Comparison of ENCODE assay signal across 8 cellular contexts in the genomic region with DNA sequence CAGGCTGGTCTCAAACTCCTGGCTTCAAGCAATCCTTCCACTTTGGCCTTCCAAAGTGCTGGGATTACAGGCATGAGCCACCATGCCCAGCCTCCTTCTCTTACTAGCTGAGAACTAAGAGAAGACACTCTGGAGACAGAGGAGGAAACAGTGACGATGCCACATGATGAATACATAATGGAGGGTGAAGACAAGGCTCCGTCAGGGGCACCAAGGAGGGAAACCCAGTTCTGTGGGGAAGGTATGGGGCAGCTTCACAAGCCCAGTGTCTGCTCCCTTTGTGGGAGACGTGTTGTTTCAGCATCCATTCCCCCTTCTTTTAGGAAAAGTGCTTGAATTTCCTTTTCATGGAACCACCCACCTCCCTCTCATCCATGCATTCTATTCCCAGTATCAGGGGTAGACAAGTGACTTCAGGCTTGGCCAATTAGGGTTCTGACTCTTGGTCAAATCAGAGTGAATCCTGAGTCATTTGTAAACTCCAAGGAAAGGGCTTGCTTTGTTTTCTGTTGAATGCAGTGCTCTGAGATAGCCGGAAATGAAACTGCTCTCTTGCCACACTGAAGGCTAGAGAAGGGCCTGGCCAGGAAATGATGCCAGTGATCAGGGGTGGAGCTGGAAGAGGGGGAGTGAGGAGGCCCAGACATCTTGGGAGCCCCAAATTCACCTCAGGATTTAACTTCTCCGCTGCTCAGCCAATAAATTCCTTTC. TPM values are rescaled to one million over a fixed set of nuclear protein-coding genes. Genes with fewer than 3 reads are reported as not detected.
DNase-seq lines count a peak whose midpoint lies in the region; ATAC-seq and TF ChIP-seq lines count a peak whose summit lies in the region.

No MANE protein-coding gene starts in this region.

- H3K9me2 ChIP-seq in Karpas-422 (replicated peaks; ENCODE audit: insufficient read depth, low read length), result no peaks in the 10 kb centered on the region

- H3K36me3 ChIP-seq in Karpas-422 (ENCODE audit: insufficient read depth, low read length), result no peaks in the 10 kb centered on the region
- peaks cover 0 to 33% (median 0%) of the 10 kb centered on the region in 3 donors for H3K36me3 ChIP-seq in esophagus squamous epithelium

- H4K20me1 ChIP-seq in Karpas-422 (ENCODE audit: insufficient read depth, low read depth, low read length), result no peaks in the 10 kb centered on the region

- no peaks in the 10 kb centered on the region for H3K79me2 ChIP-seq in Karpas-422 (ENCODE audit: low read length)

- H3K9ac ChIP-seq in Karpas-422 (ENCODE audit: low read length), result peak overlapping the region; percentile 65

- peak in 1 of 4 donors; percentile 30 for TF ChIP-seq POLR2A in esophagus squamous epithelium (IDR thresholded peaks at IDR 0.05)

- no peak for TF ChIP-seq CTCF in esophagus squamous epithelium (IDR thresholded peaks at IDR 0.05)

- H3K4me3 ChIP-seq in Karpas-422 (ENCODE audit: low read length), result peak overlapping the region; percentile 41; the same call in 1 of the 2 replicates
- no peak overlapping the region for H3K4me3 ChIP-seq in esophagus squamous epithelium

- intact Hi-C loops in esophagus squamous epithelium (cut with DNase I), result no loop called here

- 57 to 62% methylated on average over 4 to 5 of the region's 5 CpGs for WGBS in esophagus squamous epithelium, 2 donors

- H3K4me1 ChIP-seq in Karpas-422 (ENCODE audit: low read length) (peaks cover 27% of the 10 kb centered on the region), esophagus squamous epithelium (peaks cover 3 to 35% (median 7%) of the 10 kb centered on the region in 3 donors)

- H3K27ac ChIP-seq in Karpas-422 (ENCODE audit: low read length) (peak overlapping the region; percentile 86), esophagus squamous epithelium (peak overlapping the region; percentile 39 to 86 (median 66))

- no peaks in the 10 kb centered on the region for H3K27me3 ChIP-seq in Karpas-422 (ENCODE audit: low read length)
- H3K27me3 ChIP-seq in esophagus squamous epithelium, result no peaks in the 10 kb centered on the region

- DNase-seq in GM03348 (ENCODE audit: low spot score) (peak; percentile 58), Karpas-422 (peak; percentile 86), esophagus squamous epithelium (lab: John Stamatoyannopoulos, UW) (no peak), renal cortical epithelial cell (ENCODE audit: low read depth) (peak; percentile 8), NCI-H1694 treated with DMSO at 0.1 percent for 48 hours (lab: John Stamatoyannopoulos, UW) (no peak), NCI-H1930 (lab: John Stamatoyannopoulos, UW) (no peak)
- peak in 2 of 3 experiments; percentile 16 to 43 for DNase-seq in activated CD8-positive, alpha-beta memory T cell treated with anti-CD3 and anti-CD28 coated beads for 48 hours (ENCODE audit: low read depth in 2 of 3, low spot score in 2 of 3)

- H3K9me3 ChIP-seq in Karpas-422 (ENCODE audit: low read length) (no peaks in the 10 kb centered on the region), esophagus squamous epithelium (no peaks in the 10 kb centered on the region)

- H3K4me2 ChIP-seq in Karpas-422 (ENCODE audit: low read depth, low read length, poor library complexity, severe bottlenecking), result peak overlapping the region; percentile 61

- peak overlapping the region; percentile 15; the same call in 1 of the 2 replicates for H2AFZ ChIP-seq in Karpas-422 (ENCODE audit: low read length)

- peak; percentile 85 for ATAC-seq in GM21619 (IDR thresholded peaks at IDR 0.05; ENCODE audit: unreplicated experiment)

RNA-seq across cellular contexts. Expression of gene TMEM127, which starts 23.7 kb away (rescaled TPM):
- 17.7 and 21.9 TPM in 2 replicates for total RNA-seq in Karpas-422 (2014; rRNA removed; shearing (Covaris generic); ENCODE audit: low replicate concordance)
- total RNA-seq in esophagus squamous epithelium (10 to 100 TPM; 26.0 to 45.9 (median 30.5) TPM), renal cortical epithelial cell (24.1 and 48.0 TPM in 2 replicates)

RNA-seq across cellular contexts. Expression of gene CIAO1, which starts 24.0 kb away (rescaled TPM):
- total RNA-seq in Karpas-422 (2014; rRNA removed; shearing (Covaris generic); ENCODE audit: low replicate concordance), result 71.2 and 101 TPM in 2 replicates
- 100 to 1,000 TPM in 1 of 4 donors, 10 to 100 TPM in 3; 60.6 to 128 (median 80.1) TPM for total RNA-seq in esophagus squamous epithelium
- total RNA-seq in renal cortical epithelial cell, result 95.9 and 107 TPM in 2 replicates

RNA-seq across cellular contexts. Expression of gene STARD7, which starts 33.4 kb away (rescaled TPM):
- total RNA-seq in Karpas-422 (2014; rRNA removed; shearing (Covaris generic); ENCODE audit: low replicate concordance), result 140 and 167 TPM in 2 replicates
- total RNA-seq in esophagus squamous epithelium (100 to 1,000 TPM in 3 of 4 donors, 10 to 100 TPM in 1; 84.2 to 137 (median 111) TPM), renal cortical epithelial cell (135 and 145 TPM in 2 replicates)

Comparison
In these comparisons a context has a peak if more than half of its experiments do, and no peak if none do; other contexts are left out.
1. DNase-seq: peak in GM03348 (single experiment), Karpas-422 (single experiment), activated CD8-positive, alpha-beta memory T cell treated with anti-CD3 and anti-CD28 coated beads for 48 hours (2 of 3) and renal cortical epithelial cell (single experiment); none in esophagus squamous epithelium (single experiment), NCI-H1694 treated with DMSO at 0.1 percent for 48 hours (single experiment) and NCI-H1930 (0 of 2).